Comparison of ENCODE assay signal across 8 cellular contexts in the genomic region with DNA sequence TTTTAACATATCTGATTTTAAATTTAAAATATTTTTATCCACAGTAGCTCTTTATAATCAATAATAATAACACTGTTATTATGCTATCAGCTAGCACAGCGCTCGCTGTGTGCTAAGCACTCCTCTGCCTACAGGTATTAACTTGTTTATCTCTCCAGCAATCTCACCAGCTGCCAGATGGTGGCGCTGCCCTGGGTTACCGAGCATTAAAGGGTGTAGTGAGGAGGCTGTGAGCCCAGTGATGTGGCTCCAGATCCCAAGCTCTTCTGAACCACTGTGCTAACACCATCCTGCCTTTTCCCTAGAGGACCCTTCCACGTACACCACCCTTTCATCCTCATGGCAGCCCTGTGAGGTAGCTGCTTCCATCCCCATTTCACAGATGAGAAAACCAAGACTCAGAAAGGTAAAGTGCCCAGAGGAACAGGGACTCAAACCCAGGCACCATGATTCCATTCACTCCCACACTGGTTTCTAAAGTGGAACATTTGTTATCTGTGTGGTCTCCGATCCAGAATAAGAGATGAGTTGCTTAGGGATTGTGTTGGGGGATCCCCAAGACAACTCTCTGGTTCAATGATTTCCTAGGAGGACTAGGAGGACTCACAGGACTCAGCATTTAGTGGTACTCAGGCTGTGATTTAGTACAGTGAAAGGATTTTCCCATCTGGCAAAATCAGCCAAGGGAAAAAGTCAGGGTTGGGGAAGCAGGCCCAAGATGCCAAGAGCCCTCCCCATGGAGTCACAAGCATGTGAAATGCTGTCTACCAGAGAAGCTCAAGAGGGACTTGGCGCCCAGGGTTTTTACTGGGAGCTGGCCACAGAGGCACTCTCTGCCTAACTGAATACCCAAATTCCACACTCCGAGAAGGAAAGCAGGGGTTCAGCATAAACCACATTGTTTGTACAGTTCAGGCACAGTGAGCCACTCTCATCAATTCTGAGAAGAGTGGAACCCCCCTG. TPM values are rescaled to one million over a fixed set of nuclear protein-coding genes. Genes with fewer than 3 reads are reported as not detected.
DNase-seq lines count a peak whose midpoint lies in the region; ATAC-seq, FAIRE-seq and TF ChIP-seq lines count a peak whose summit lies in the region.

No MANE protein-coding gene starts in this region.

- peak in 3 of 4 donors; percentile 39 to 49 (median 43) for ATAC-seq in pancreas
- ATAC-seq in sciatic nerve: no peak

- WGBS in mammary epithelial cell (ENCODE audit: low coverage, missing lambda C conversion rate): 71% methylated on average over 8 of the region's 8 CpGs
- WGBS in pancreas, 2 donors: 68 to 72% methylated on average over 8 of the region's 8 CpGs

- in situ Hi-C loops in mammary epithelial cell (cut with MboI; ENCODE audit: low sequenced_read_pairs in 2 of 2): loop anchor here in 1 of 2 donors (25.0 kb wide), 1 partner anchor 105 kb away; no protein-coding TSS in a partner anchor

- H3K9ac ChIP-seq in mammary epithelial cell (ENCODE audit: insufficient read depth, low read length): no peak overlapping the region

- CTCF ChIA-PET in mammary epithelial cell (lab: Charles Lee; ENCODE audit: low non-redundant PET): no interaction called here

- FAIRE-seq in pancreas (lab: Jason Lieb, UNC): no peak

- no TSS peak for BruUV-seq in mammary epithelial cell (replicated peaks; lab: Mats Ljungman, UMichigan)

- no peak overlapping the region for H3K4me3 ChIP-seq in mammary epithelial cell (replicated peaks in 1 of 3; ENCODE audit: insufficient read depth in 1 of 3, low read depth in 2 of 3, low read length in 3 of 3)
- H3K4me3 ChIP-seq in pancreas: no peak overlapping the region

- H4K20me1 ChIP-seq in mammary epithelial cell (ENCODE audit: insufficient read depth, low read length): no peaks in the 10 kb centered on the region

- dilution Hi-C loops in mammary epithelial cell (cut with HindIII; ENCODE audit: low sequenced_read_pairs): no loop called here

- no peak overlapping the region for H2AFZ ChIP-seq in mammary epithelial cell (ENCODE audit: low read depth, low read length)

- H3K79me2 ChIP-seq in mammary epithelial cell (ENCODE audit: insufficient read depth, low read length): no peaks in the 10 kb centered on the region

- no peak overlapping the region for H3K4me2 ChIP-seq in mammary epithelial cell (ENCODE audit: insufficient read depth, low read depth, low read length)

- no peak overlapping the region for H3K27ac ChIP-seq in mammary epithelial cell (ENCODE audit: insufficient read depth, low read depth, low read length)
- no peak overlapping the region for H3K27ac ChIP-seq in pancreas

- H3K9me3 ChIP-seq in mammary epithelial cell (replicated peaks; ENCODE audit: insufficient read depth, low read length) (no peaks in the 10 kb centered on the region), pancreas (no peaks in the 10 kb centered on the region)

- no peaks in the 10 kb centered on the region for H3K27me3 ChIP-seq in mammary epithelial cell (ENCODE audit: insufficient read depth, low read length)
- H3K27me3 ChIP-seq in pancreas: peaks cover 0 to 2% (median 0%) of the 10 kb centered on the region in 4 donors

- TF ChIP-seq CTCF in mammary epithelial cell (conservative IDR thresholded peaks at IDR 0.05 in 1 of 2, IDR thresholded peaks at IDR 0.05 in 1 of 2; ENCODE audit: extremely low read depth in 1 of 2, insufficient read depth in 1 of 2, low read depth in 1 of 2, low read length in 2 of 2) (peak; percentile 69 to 79), pancreas (IDR thresholded peaks at IDR 0.05) (peak in 2 of 4 donors; percentile 20 to 21)

- peak; percentile 32 for DNase-seq in COR-L47 (lab: John Stamatoyannopoulos, UW)
- peak; percentile 43 for DNase-seq in GM19238 (ENCODE audit: insufficient read length, low spot score)
- DNase-seq in NCI-H748 treated with DMSO at 0.1 percent for 48 hours (lab: John Stamatoyannopoulos, UW): peak; percentile 37
- DNase-seq in mammary epithelial cell: peak; percentile 17
- peak in 1 of 6 donors; percentile 68 for DNase-seq in pancreas
- DNase-seq in AG08395 (ENCODE audit: low spot score): no peak
- no peak for DNase-seq in OCI-M2 (lab: John Stamatoyannopoulos, UW; ENCODE audit: unreplicated experiment)
- no peak for DNase-seq in sciatic nerve (ENCODE audit: low spot score)

- H3K4me1 ChIP-seq in mammary epithelial cell (ENCODE audit: insufficient read depth, low read length) (no peaks in the 10 kb centered on the region), pancreas (no peaks in the 10 kb centered on the region)

- intact Hi-C loops in mammary epithelial cell (cut with micrococcal nuclease) (loop anchor here (2.0 kb wide), 1 partner anchor 160 kb away; no protein-coding TSS in a partner anchor), pancreas (cut with DNase I) (no loop called here), sciatic nerve (cut with DNase I) (no loop called here)

- no peaks in the 10 kb centered on the region for H3K36me3 ChIP-seq in mammary epithelial cell (ENCODE audit: insufficient read depth, low read length)
- H3K36me3 ChIP-seq in pancreas: no peaks in the 10 kb centered on the region

RNA-seq across cellular contexts. Expression of a gene that starts 7.0 kb away (rescaled TPM):
- total RNA-seq in mammary epithelial cell: not detected
- 0.11 TPM for polyA plus RNA-seq in mammary epithelial cell
- polyA minus RNA-seq in mammary epithelial cell: not detected
- 1 to 10 TPM in 1 of 6 donors, under 1 TPM in 5; 0.12 to 1.1 (median 0.72) TPM for total RNA-seq in pancreas
- 1 to 10 TPM in 1 of 2 donors, under 1 TPM in 1; 0.42 to 2.2 TPM for polyA plus RNA-seq in pancreas
- not detected for total RNA-seq in sciatic nerve

RNA-seq across cellular contexts. Expression of a gene that starts 24.8 kb away (rescaled TPM):
- total RNA-seq in mammary epithelial cell: 10 to 100 TPM; 30.0 to 69.8 TPM
- polyA plus RNA-seq in mammary epithelial cell: 35.3 TPM
- 37.9 TPM for polyA minus RNA-seq in mammary epithelial cell
- total RNA-seq in pancreas: 10 to 100 TPM in 3 of 6 donors, 1 to 10 TPM in 3; 6.3 to 17.1 (median 10.3) TPM
- 10 to 100 TPM in 1 of 2 donors, 1 to 10 TPM in 1; 6.0 to 12.4 TPM for polyA plus RNA-seq in pancreas
- total RNA-seq in sciatic nerve: 9.3 TPM

Comparison
In these comparisons a context has a peak if more than half of its experiments do, and no peak if none do; other contexts are left out.
1. DNase-seq: peak in COR-L47 (single experiment), GM19238 (single experiment), NCI-H748 treated with DMSO at 0.1 percent for 48 hours (single experiment) and mammary epithelial cell (single experiment); none in AG08395 (single experiment), OCI-M2 (single experiment) and sciatic nerve (single experiment).